15 cellular contexts compared by ENCODE assay signal in genomic region chr4:26219206-26219605, GRCh38.
DNase-seq lines count a peak whose midpoint lies in the region; ATAC-seq, FAIRE-seq and TF ChIP-seq lines count a peak whose summit lies in the region.
"Had no signal": no experiment of that assay in that cellular context is flagged by ENCODE, and none has a peak within 500 bp of the region (broad histone marks: within the 10 kb centered on the region; RNA-seq: fewer than 3 reads in every experiment).

No MANE protein-coding gene starts in this region.

- in situ Hi-C loops in gastrocnemius medialis (cut with MboI; ENCODE audit: low sequenced_read_pairs in 4 of 4): no loop called here

- ATAC-seq in gastrocnemius medialis (no peak), HG02870 (IDR thresholded peaks at IDR 0.05; ENCODE audit: unreplicated experiment) (no peak)

- no peak overlapping the region for H3K9ac ChIP-seq in muscle layer of colon (ENCODE audit: low read length)

- peak overlapping the region; percentile 80 for H3K27ac ChIP-seq in muscle layer of colon (ENCODE audit: low read depth, low read length)
- peak overlapping the region; percentile 93 for H3K27ac ChIP-seq in temporal lobe (ENCODE audit: low read depth, low read length)
- H3K27ac ChIP-seq in gastrocnemius medialis: no peak overlapping the region
- no peak overlapping the region for H3K27ac ChIP-seq in right atrium auricular region

- H3K36me3 ChIP-seq in muscle layer of colon (ENCODE audit: insufficient read depth, low read length): no peaks in the 10 kb centered on the region
- H3K36me3 ChIP-seq in gastrocnemius medialis: no peaks in the 10 kb centered on the region
- H3K36me3 ChIP-seq in right atrium auricular region: no peaks in the 10 kb centered on the region
- H3K36me3 ChIP-seq: HAP-1 had no signal

- no peak for TF ChIP-seq POLR2A in GM12891 (IDR thresholded peaks at IDR 0.05; ENCODE audit: low read depth, low read length)
- no peak for TF ChIP-seq POLR2A in gastrocnemius medialis (IDR thresholded peaks at IDR 0.05)

- DNase-seq in GM12891 (ENCODE audit: insufficient read length, low spot score): no peak
- peak; percentile 77 for DNase-seq in cerebellar cortex (ENCODE audit: low spot score)
- DNase-seq in gastrocnemius medialis: no peak
- DNase-seq in cerebellum (ENCODE audit: low spot score): no peak
- DNase-seq in right atrium auricular region (ENCODE audit: low spot score): no peak
- DNase-seq: DMS 273 treated with DMSO at 0.1 percent for 48 hours, NCI-H1417, NCI-H1930, NCI-H2171 treated with DMSO at 0.1 percent for 48 hours, NCI-H774, SHP77 treated with DMSO at 0.1 percent for 48 hours had no signal

- TF ChIP-seq CTCF in gastrocnemius medialis (IDR thresholded peaks at IDR 0.05 in 4 of 5, conservative IDR thresholded peaks at IDR 0.05 in 1 of 5): no peak
- no peak for TF ChIP-seq CTCF in right atrium auricular region (IDR thresholded peaks at IDR 0.05)

- peaks cover 26% of the 10 kb centered on the region for H3K4me1 ChIP-seq in muscle layer of colon (ENCODE audit: insufficient read depth, low read length)
- H3K4me1 ChIP-seq in gastrocnemius medialis: no peaks in the 10 kb centered on the region
- H3K4me1 ChIP-seq in right atrium auricular region: no peaks in the 10 kb centered on the region
- H3K4me1 ChIP-seq: HAP-1 had no signal

- peak; percentile 63 for FAIRE-seq in GM12891 (lab: Jason Lieb, UNC)

- H3K27me3 ChIP-seq in muscle layer of colon (ENCODE audit: control insufficient read depth in 1 of 2, insufficient read depth in 2 of 2, low read length in 2 of 2) (no peaks in the 10 kb centered on the region), gastrocnemius medialis (no peaks in the 10 kb centered on the region), right atrium auricular region (no peaks in the 10 kb centered on the region)

- no peaks in the 10 kb centered on the region for H3K9me3 ChIP-seq in muscle layer of colon (ENCODE audit: low read length)
- H3K9me3 ChIP-seq in gastrocnemius medialis: no peaks in the 10 kb centered on the region
- H3K9me3 ChIP-seq in right atrium auricular region: no peaks in the 10 kb centered on the region
- H3K9me3 ChIP-seq: HAP-1 had no signal

- H3K4me3 ChIP-seq in muscle layer of colon (ENCODE audit: low read depth in 1 of 2, low read length in 2 of 2): no peak overlapping the region
- no peak overlapping the region for H3K4me3 ChIP-seq in gastrocnemius medialis
- no peak overlapping the region for H3K4me3 ChIP-seq in right atrium auricular region
- H3K4me3 ChIP-seq: HAP-1 had no signal

- intact Hi-C loops in gastrocnemius medialis (cut with DNase I; ENCODE audit: low total_unique reads): no loop called here

TF ChIP-seq in GM12891, 5 proteins besides CTCF, POLR2A, EP300 and RAD21:
- no peak for TF ChIP-seq POLR2AphosphoS5 (IDR thresholded peaks at IDR 0.05; ENCODE audit: low read depth, low read length)

Comparison
In these comparisons a context has a peak if more than half of its experiments do, and no peak if none do; other contexts are left out.
1. H3K27ac ChIP-seq: peak in muscle layer of colon (single experiment) and temporal lobe (single experiment); none in gastrocnemius medialis (0 of 4) and right atrium auricular region (0 of 2).